11 cellular contexts compared by ENCODE assay signal in the genomic region with DNA sequence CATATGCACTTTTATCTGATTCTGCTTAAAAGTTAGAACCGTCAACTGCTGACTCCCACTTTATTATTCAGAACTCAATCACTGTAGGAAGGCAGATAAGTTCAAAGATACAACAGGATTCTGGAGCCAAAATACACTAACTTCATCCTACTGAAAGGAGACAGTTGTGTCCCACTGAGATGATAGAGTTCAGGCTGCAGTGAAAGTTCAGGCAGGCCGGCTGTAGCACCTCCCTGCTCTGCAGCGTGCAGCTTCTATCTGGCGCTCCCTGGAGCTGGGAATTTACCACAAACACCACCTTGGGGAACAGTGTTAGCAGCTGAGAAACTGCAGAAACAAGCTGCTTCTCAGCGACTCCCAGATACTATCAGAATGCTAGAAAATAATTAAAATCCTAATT. TPM values are rescaled to one million over a fixed set of nuclear protein-coding genes. Genes with fewer than 3 reads are reported as not detected.
DNase-seq lines count a peak whose midpoint lies in the region; ATAC-seq, FAIRE-seq and TF ChIP-seq lines count a peak whose summit lies in the region.
"Had no signal": no experiment of that assay in that cellular context is flagged by ENCODE, and none has a peak within 500 bp of the region (broad histone marks: within the 10 kb centered on the region; RNA-seq: fewer than 3 reads in every experiment).

No MANE protein-coding gene starts in this region.

- H3K27me3 ChIP-seq in Panc1 (ENCODE audit: control insufficient read depth, insufficient read depth, low read length): no peaks in the 10 kb centered on the region

- no peaks in the 10 kb centered on the region for H3K36me3 ChIP-seq in Panc1 (ENCODE audit: control insufficient read depth, insufficient read depth, low read length)

- no peaks in the 10 kb centered on the region for H3K4me1 ChIP-seq in Panc1 (ENCODE audit: control insufficient read depth, insufficient read depth, low read length)

- no TSS peak for BruUV-seq in Panc1 (replicated peaks; lab: Mats Ljungman, UMichigan)

- CTCF ChIA-PET in Panc1 (lab: Charles Lee): no interaction called here
- CTCF ChIA-PET in activated CD4-positive, alpha-beta memory T cell treated with anti-CD3 and anti-CD28 coated beads, Interleukin-2, amount 10 ng/mL, durations not matched to agents 7 days and 5 days (lab: Charles Lee): no interaction called here

- H3K4me3 Mint-ChIP-seq in osteocyte (ENCODE audit: unreplicated experiment): no peak overlapping the region
- no peak overlapping the region for H3K4me3 Mint-ChIP-seq in activated CD4-positive, alpha-beta memory T cell treated with anti-CD3 and anti-CD28 coated beads, Interleukin-2, amount 10 ng/mL, durations not matched to agents 7 days and 5 days
- H3K4me3 Mint-ChIP-seq: activated naive CD4-positive, alpha-beta T cell treated with anti-CD3 and anti-CD28 coated beads, Interleukin-2, amount 50 U/mL, for 24 hours had no signal

- TF ChIP-seq CTCF in Panc1 (IDR thresholded peaks at IDR 0.05): no peak
- TF ChIP-seq CTCF in fibroblast of the aortic adventitia (IDR thresholded peaks at IDR 0.05; ENCODE audit: insufficient read depth, low read length): peak; percentile 27
- peak; percentile 32 for TF ChIP-seq CTCF in osteocyte (IDR thresholded peaks at IDR 0.05)

- no peak for DNase-seq in Panc1 (ENCODE audit: low read depth, low spot score)
- peak; percentile 49 for DNase-seq in fibroblast of the aortic adventitia (ENCODE audit: low read depth)
- no peak for DNase-seq in osteocyte (ENCODE audit: extremely low spot score, unreplicated experiment)
- DNase-seq in NCI-H1436 (lab: John Stamatoyannopoulos, UW): no peak
- no peak for DNase-seq in activated CD4-positive, alpha-beta memory T cell treated with anti-CD3 and anti-CD28 coated beads, Interleukin-2, amount 10 ng/mL, durations not matched to agents 7 days and 5 days
- DNase-seq in hypothalamus (lab: John Stamatoyannopoulos, UW): no peak
- DNase-seq: midbrain, PC-3 had no signal

- H3K9me3 Mint-ChIP-seq in osteocyte (ENCODE audit: unreplicated experiment): no peaks in the 10 kb centered on the region
- no peaks in the 10 kb centered on the region for H3K9me3 Mint-ChIP-seq in activated CD4-positive, alpha-beta memory T cell treated with anti-CD3 and anti-CD28 coated beads, Interleukin-2, amount 10 ng/mL, durations not matched to agents 7 days and 5 days

- in situ Hi-C loops in Panc1 (cut with HindIII; ENCODE audit: low pct_unique_long_range_greater_than_20kb, low sequenced_read_pairs): no loop called here

- H3K4me1 Mint-ChIP-seq in osteocyte (ENCODE audit: unreplicated experiment): peaks cover 4% of the 10 kb centered on the region
- no peaks in the 10 kb centered on the region for H3K4me1 Mint-ChIP-seq in activated CD4-positive, alpha-beta memory T cell treated with anti-CD3 and anti-CD28 coated beads, Interleukin-2, amount 10 ng/mL, durations not matched to agents 7 days and 5 days
- H3K4me1 Mint-ChIP-seq: activated naive CD4-positive, alpha-beta T cell treated with anti-CD3 and anti-CD28 coated beads, Interleukin-2, amount 50 U/mL, for 24 hours had no signal

- peak; percentile 69 for FAIRE-seq in G401.6 (lab: Jason Lieb, UNC)

- intact Hi-C loops in Panc1 (cut with micrococcal nuclease; ENCODE audit: unreplicated experiment): no loop called here

- no peak overlapping the region for H3K27ac Mint-ChIP-seq in osteocyte (ENCODE audit: unreplicated experiment)
- no peak overlapping the region for H3K27ac Mint-ChIP-seq in activated CD4-positive, alpha-beta memory T cell treated with anti-CD3 and anti-CD28 coated beads, Interleukin-2, amount 10 ng/mL, durations not matched to agents 7 days and 5 days
- H3K27ac Mint-ChIP-seq: activated naive CD4-positive, alpha-beta T cell treated with anti-CD3 and anti-CD28 coated beads, Interleukin-2, amount 50 U/mL, for 24 hours had no signal

- H3K36me3 Mint-ChIP-seq in osteocyte (ENCODE audit: unreplicated experiment): no peaks in the 10 kb centered on the region
- H3K36me3 Mint-ChIP-seq in activated CD4-positive, alpha-beta memory T cell treated with anti-CD3 and anti-CD28 coated beads, Interleukin-2, amount 10 ng/mL, durations not matched to agents 7 days and 5 days (ENCODE audit: low read depth): no peaks in the 10 kb centered on the region
- H3K36me3 Mint-ChIP-seq: activated naive CD4-positive, alpha-beta T cell treated with anti-CD3 and anti-CD28 coated beads, Interleukin-2, amount 50 U/mL, for 24 hours had no signal

- no peak overlapping the region for H3K27ac ChIP-seq in Panc1 (ENCODE audit: low read length)

- ATAC-seq in Panc1 (peak; percentile 68), GM18498 (IDR thresholded peaks at IDR 0.05; ENCODE audit: unreplicated experiment) (no peak)
- ATAC-seq: PC-3 had no signal

- POLR2A ChIA-PET in Panc1 (lab: Charles Lee): no interaction called here
- POLR2A ChIA-PET in activated CD4-positive, alpha-beta memory T cell treated with anti-CD3 and anti-CD28 coated beads, Interleukin-2, amount 10 ng/mL, durations not matched to agents 7 days and 5 days (lab: Charles Lee): no interaction called here

- no peak overlapping the region for H3K4me3 ChIP-seq in Panc1 (ENCODE audit: low read depth in 2 of 2, low read length in 2 of 2)
- no peak overlapping the region for H3K4me3 ChIP-seq in fibroblast of the aortic adventitia (ENCODE audit: low read depth, low read length)

- no peaks in the 10 kb centered on the region for H3K9me3 ChIP-seq in Panc1 (ENCODE audit: control insufficient read depth, insufficient read depth, low read depth, low read length)

- H3K27me3 Mint-ChIP-seq in osteocyte (ENCODE audit: unreplicated experiment): no peaks in the 10 kb centered on the region
- H3K27me3 Mint-ChIP-seq in activated CD4-positive, alpha-beta memory T cell treated with anti-CD3 and anti-CD28 coated beads, Interleukin-2, amount 10 ng/mL, durations not matched to agents 7 days and 5 days: no peaks in the 10 kb centered on the region
- H3K27me3 Mint-ChIP-seq: activated naive CD4-positive, alpha-beta T cell treated with anti-CD3 and anti-CD28 coated beads, Interleukin-2, amount 50 U/mL, for 24 hours had no signal

RNA-seq across cellular contexts. Expression of gene CNTLN, which starts 52.5 kb away (rescaled TPM):
- total RNA-seq in Panc1 (2021; ENCODE audit: unreplicated experiment): not detected
- not detected for polyA plus RNA-seq in Panc1 (2012; ENCODE audit: insufficient read length)
- 25.8 and 27.2 TPM in 2 replicates for total RNA-seq in fibroblast of the aortic adventitia (ENCODE audit: low replicate concordance)
- 13.6 and 14.6 TPM in 2 replicates for total RNA-seq in osteocyte
- total RNA-seq in activated CD4-positive, alpha-beta memory T cell treated with anti-CD3 and anti-CD28 coated beads, Interleukin-2, amount 10 ng/mL, durations not matched to agents 7 days and 5 days: under 1 TPM; 0.25 to 0.28 TPM

Comparison
In these comparisons a context has a peak if more than half of its experiments do, and no peak if none do; other contexts are left out.
1. RNA of gene CNTLN, which starts 52.5 kb away (total RNA-seq): 25.8 to 27.2 TPM in fibroblast of the aortic adventitia and 13.6 to 14.6 TPM in osteocyte; 0.25 to 0.28 TPM in activated CD4-positive, alpha-beta memory T cell treated with anti-CD3 and anti-CD28 coated beads, Interleukin-2, amount 10 ng/mL, durations not matched to agents 7 days and 5 days and not detected in Panc1 (single experiment); every median in the first group is over 10 times any median in the second.